34 cellular contexts compared by ENCODE assay signal in genomic region chr7:105697753-105698152, GRCh38.
"Had no signal": no experiment of that assay in that cellular context is flagged by ENCODE, and none has a peak within 500 bp of the region (broad histone marks: within the 10 kb centered on the region; RNA-seq: fewer than 3 reads in every experiment).

No MANE protein-coding gene starts in this region.

- H3K27ac ChIP-seq: Peyer's patch, RWPE1 had no signal

- H3K27me3 ChIP-seq: Peyer's patch had no signal

- DNase-seq: activated CD4-positive, alpha-beta memory T cell treated with anti-CD3 and anti-CD28 coated beads for 36 hours; activated CD4-positive, alpha-beta T cell treated with anti-CD3 and anti-CD28 coated beads for 4 hours; activated CD4-positive, alpha-beta T cell treated with anti-CD3 and anti-CD28 coated beads, Interleukin-2, amount 50 U/mL, for 1 hour; activated CD4-positive, CD25-positive, alpha-beta regulatory T cell treated with anti-CD3 and anti-CD28 coated beads, Interleukin-2, amount 50 U/mL, for 72 hours; activated CD8-positive, alpha-beta memory T cell treated with anti-CD3 and anti-CD28 coated beads, Interleukin-2, amount 50 U/mL, for 4 hours; activated gamma-delta T cell treated with Interleukin-2 at 50 U/mL for 16 hours; activated naive CD4-positive, alpha-beta T cell treated with anti-CD3 and anti-CD28 coated beads for 36 hours; activated naive CD8-positive, alpha-beta T cell treated with anti-CD3 and anti-CD28 coated beads, Interleukin-2, amount 50 U/mL, for 24 hours; activated T-cell treated with anti-CD3 and anti-CD28 coated beads for 4 hours; activated T-cell treated with anti-CD3 and anti-CD28 coated beads, Interleukin-2, amount 50 U/mL, for 4 hours; anterior cingulate cortex; caudate nucleus; Karpas-422; NCI-H1105; NCI-H1417 treated with DMSO at 0.1 percent for 48 hours; NCI-H187 treated with DMSO at 0.1 percent for 48 hours; NCI-H2081; NCI-H226; NCI-H446 treated with DMSO at 0.1 percent for 48 hours; NCI-H69; NK-92 treated with Interleukin-12 subunit alpha and Interleukin-12 subunit beta, amount 100 ng/mL, for 24 hours; PC-3; Peyer's patch; SIG-M5; SW 1271; T-helper 1 cell; T-helper 2 cell; T1000 had no signal

- H3K4me3 Mint-ChIP-seq: activated CD4-positive, alpha-beta memory T cell treated with anti-CD3 and anti-CD28 coated beads for 36 hours; activated naive CD4-positive, alpha-beta T cell treated with anti-CD3 and anti-CD28 coated beads for 36 hours; activated naive CD8-positive, alpha-beta T cell; activated naive CD8-positive, alpha-beta T cell treated with anti-CD3 and anti-CD28 coated beads, Interleukin-2, amount 50 U/mL, for 24 hours; activated T-cell treated with anti-CD3 and anti-CD28 coated beads, Interleukin-2, amount 50 U/mL, for 4 hours; activated T-helper 1 cell treated with anti-CD3 and anti-CD28 coated beads, Interleukin-12 subunit alpha, Interleukin-12 subunit beta, Interleukin-2, Interleukin-4 antibody, amounts not matched to agents 30 ng/mL and 10 ng/mL and 1 ng/mL, durations not matched to agents 14 hours and 24 hours and 36 hours; brain had no signal

- H3K9me3 ChIP-seq: Peyer's patch had no signal

- H3K9me3 Mint-ChIP-seq: activated T-helper 1 cell treated with anti-CD3 and anti-CD28 coated beads, Interleukin-12 subunit alpha, Interleukin-12 subunit beta, Interleukin-2, Interleukin-4 antibody, amounts not matched to agents 30 ng/mL and 10 ng/mL and 1 ng/mL, durations not matched to agents 14 hours and 24 hours and 36 hours had no signal

- ATAC-seq: activated naive CD8-positive, alpha-beta T cell treated with anti-CD3 and anti-CD28 coated beads, Interleukin-2, amount 50 U/mL, for 24 hours; activated T-cell treated with anti-CD3 and anti-CD28 coated beads, Interleukin-2, amount 50 U/mL, for 4 hours; PC-3; Right ventricle myocardium inferior had no signal

- H3K4me3 ChIP-seq: Peyer's patch had no signal

- H3K27ac Mint-ChIP-seq: activated CD4-positive, alpha-beta memory T cell treated with anti-CD3 and anti-CD28 coated beads for 36 hours; activated naive CD4-positive, alpha-beta T cell treated with anti-CD3 and anti-CD28 coated beads for 36 hours; activated naive CD8-positive, alpha-beta T cell; activated naive CD8-positive, alpha-beta T cell treated with anti-CD3 and anti-CD28 coated beads, Interleukin-2, amount 50 U/mL, for 24 hours; activated T-helper 1 cell treated with anti-CD3 and anti-CD28 coated beads, Interleukin-12 subunit alpha, Interleukin-12 subunit beta, Interleukin-2, Interleukin-4 antibody, amounts not matched to agents 30 ng/mL and 10 ng/mL and 1 ng/mL, durations not matched to agents 14 hours and 24 hours and 36 hours; brain had no signal

- H3K36me3 ChIP-seq: Peyer's patch had no signal

- H3K27me3 Mint-ChIP-seq: activated CD4-positive, alpha-beta memory T cell treated with anti-CD3 and anti-CD28 coated beads for 36 hours; activated naive CD8-positive, alpha-beta T cell; activated naive CD8-positive, alpha-beta T cell treated with anti-CD3 and anti-CD28 coated beads, Interleukin-2, amount 50 U/mL, for 24 hours had no signal

- FAIRE-seq: bronchial epithelial cell had no signal
